ENCODE assay signal across 20 cellular contexts in the genomic region with DNA sequence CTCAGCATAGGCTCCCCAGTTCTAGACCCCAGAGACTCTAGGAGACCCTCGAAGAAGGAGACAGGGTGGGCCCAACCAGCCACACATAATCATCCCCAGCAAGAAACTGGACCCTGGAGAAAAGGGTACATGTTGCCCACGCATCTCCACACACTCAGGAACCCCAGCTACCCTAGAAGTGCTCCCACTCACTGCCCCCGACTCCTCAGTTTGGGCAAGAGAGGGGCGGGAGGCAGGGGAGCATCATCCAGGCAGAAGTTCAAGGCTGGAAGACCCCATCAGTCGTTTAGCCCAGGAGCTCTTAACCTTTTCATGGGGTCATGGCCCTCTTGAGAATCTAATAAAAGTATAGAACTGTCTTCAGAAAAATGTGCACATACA. TPM values are rescaled to one million over a fixed set of nuclear protein-coding genes. Genes with fewer than 3 reads are reported as not detected.
DNase-seq lines count a peak whose midpoint lies in the region; ATAC-seq and TF ChIP-seq lines count a peak whose summit lies in the region.
"Had no signal": no experiment of that assay in that cellular context is flagged by ENCODE, and none has a peak within 500 bp of the region (broad histone marks: within the 10 kb centered on the region; RNA-seq: fewer than 3 reads in every experiment).

No MANE protein-coding gene starts in this region.

- no peak for ATAC-seq in GM21515 (IDR thresholded peaks at IDR 0.05; ENCODE audit: unreplicated experiment)
- ATAC-seq: activated CD4-positive, alpha-beta T cell treated with anti-CD3 and anti-CD28 coated beads for 36 hours; sciatic nerve had no signal

- no peak for DNase-seq in CD8-positive, alpha-beta memory T cell
- DNase-seq in endothelial cell (ENCODE audit: low spot score) (no peak), neural crest cell (ENCODE audit: low read depth, low spot score) (no peak), HCEC 1CT (no peak), NOMO-1 treated with DMSO at 0.1 percent for 48 hours (lab: John Stamatoyannopoulos, UW; ENCODE audit: unreplicated experiment) (no peak)
- DNase-seq: activated CD4-positive, alpha-beta T cell treated with anti-CD3 and anti-CD28 coated beads for 36 hours; activated CD8-positive, alpha-beta memory T cell treated with anti-CD3 and anti-CD28 coated beads for 24 hours; activated T-cell treated with anti-CD3 and anti-CD28 coated beads, Interleukin-2, amount 50 U/mL, for 24 hours; amniotic stem cell; DND-41; mesenchymal stem cell; NCI-H1694 treated with DMSO at 0.1 percent for 48 hours; stimulated activated naive CD4-positive, alpha-beta T cell treated with Interleukin-2 at 50 U/mL for 16 hours; tibial artery had no signal

- H3K27ac ChIP-seq in BLaER1 treated with 17β-estradiol and CSF1 and Interleukin-3, amounts not matched to agents 10 nM and 100 nM = peak overlapping the region in 2 of 11 experiments; percentile 12 to 25; a peak in 2 of 22 replicates
- no peak overlapping the region for H3K27ac ChIP-seq in CD8-positive, alpha-beta memory T cell (ENCODE audit: low read depth, low read length)
- H3K27ac ChIP-seq: tibial artery had no signal

- H3K4me2 ChIP-seq in BLaER1 treated with 17β-estradiol and CSF1 and Interleukin-3, amounts not matched to agents 10 nM and 100 nM = peak overlapping the region; percentile 70 to 94 (median 84)

- H3K9ac ChIP-seq in BLaER1 treated with 17β-estradiol and CSF1 and Interleukin-3, amounts not matched to agents 10 nM and 100 nM = peak overlapping the region in 3 of 11 experiments; percentile 22 to 68 (median 56); a peak in 4 of 22 replicates

- peak overlapping the region in 3 of 10 experiments; percentile 56 to 86 (median 83); a peak in 5 of 20 replicates for H3K4me3 ChIP-seq in BLaER1 treated with 17β-estradiol and CSF1 and Interleukin-3, amounts not matched to agents 10 nM and 100 nM
- no peak overlapping the region for H3K4me3 ChIP-seq in CD8-positive, alpha-beta memory T cell (ENCODE audit: low read length)
- H3K4me3 ChIP-seq: tibial artery had no signal

- no peaks in the 10 kb centered on the region for H3K9me3 ChIP-seq in BLaER1 treated with 17β-estradiol and CSF1 and Interleukin-3, amounts not matched to agents 10 nM and 100 nM (replicated peaks in 1 of 11)
- H3K9me3 ChIP-seq in CD8-positive, alpha-beta memory T cell (ENCODE audit: low read length) = no peaks in the 10 kb centered on the region
- H3K9me3 ChIP-seq: Caco-2, tibial artery had no signal

- no peaks in the 10 kb centered on the region for H3K27me3 ChIP-seq in BLaER1 treated with 17β-estradiol and CSF1 and Interleukin-3, amounts not matched to agents 10 nM and 100 nM
- no peaks in the 10 kb centered on the region for H3K27me3 ChIP-seq in CD8-positive, alpha-beta memory T cell (ENCODE audit: insufficient read depth, low read length, poor library complexity, severe bottlenecking)
- H3K27me3 ChIP-seq: tibial artery had no signal

- H3K4me1 Mint-ChIP-seq in CD8-positive, alpha-beta memory T cell = peaks cover 0 to 16% (median 4%) of the 10 kb centered on the region in 3 donors
- H3K4me1 Mint-ChIP-seq in endothelial cell (ENCODE audit: unreplicated experiment) = peaks cover 37% of the 10 kb centered on the region
- H3K4me1 Mint-ChIP-seq in neural crest cell = peaks cover 17% of the 10 kb centered on the region

- no peaks in the 10 kb centered on the region for H3K27me3 Mint-ChIP-seq in CD8-positive, alpha-beta memory T cell
- H3K27me3 Mint-ChIP-seq in endothelial cell (ENCODE audit: unreplicated experiment) = peaks cover 17% of the 10 kb centered on the region
- H3K27me3 Mint-ChIP-seq in neural crest cell (ENCODE audit: low read depth) = peaks cover 27% of the 10 kb centered on the region

- peaks cover 0 to 19% (median 11%) of the 10 kb centered on the region in 11 experiments; a peak in 11 of 22 replicates for H4K20me1 ChIP-seq in BLaER1 treated with 17β-estradiol and CSF1 and Interleukin-3, amounts not matched to agents 10 nM and 100 nM

- H3K27ac Mint-ChIP-seq in CD8-positive, alpha-beta memory T cell = peak overlapping the region in 2 of 8 donors; percentile 50 to 51
- H3K27ac Mint-ChIP-seq in endothelial cell (ENCODE audit: unreplicated experiment) (peak overlapping the region; percentile 89), neural crest cell (ENCODE audit: unreplicated experiment) (no peak overlapping the region)
- H3K27ac Mint-ChIP-seq: activated CD4-positive, alpha-beta T cell treated with anti-CD3 and anti-CD28 coated beads for 36 hours; activated T-cell treated with anti-CD3 and anti-CD28 coated beads, Interleukin-2, amount 50 U/mL, for 24 hours; T-helper 1 cell treated with Interleukin-12 subunit alpha and Interleukin-12 subunit beta and Interleukin-4 antibody, amounts not matched to agents 30 μg/mL and 1 μg/mL, for 36 hours had no signal

- peaks cover 0 to 10% (median 7%) of the 10 kb centered on the region in 11 experiments; a peak in 12 of 22 replicates for H3K36me3 ChIP-seq in BLaER1 treated with 17β-estradiol and CSF1 and Interleukin-3, amounts not matched to agents 10 nM and 100 nM
- H3K36me3 ChIP-seq in CD8-positive, alpha-beta memory T cell (ENCODE audit: insufficient read depth, low read length) = no peaks in the 10 kb centered on the region
- H3K36me3 ChIP-seq: tibial artery had no signal

- H3K9me3 Mint-ChIP-seq in CD8-positive, alpha-beta memory T cell = no peaks in the 10 kb centered on the region
- H3K9me3 Mint-ChIP-seq in endothelial cell (ENCODE audit: unreplicated experiment) (no peaks in the 10 kb centered on the region), neural crest cell (no peaks in the 10 kb centered on the region)
- H3K9me3 Mint-ChIP-seq: activated T-cell treated with anti-CD3 and anti-CD28 coated beads, Interleukin-2, amount 50 U/mL, for 24 hours; T-helper 1 cell treated with Interleukin-12 subunit alpha and Interleukin-12 subunit beta and Interleukin-4 antibody, amounts not matched to agents 30 μg/mL and 1 μg/mL, for 36 hours had no signal

- H3K4me1 ChIP-seq in BLaER1 treated with 17β-estradiol and CSF1 and Interleukin-3, amounts not matched to agents 10 nM and 100 nM = peaks cover 44 to 64% (median 58%) of the 10 kb centered on the region in 10 experiments
- H3K4me1 ChIP-seq in CD8-positive, alpha-beta memory T cell (ENCODE audit: insufficient read depth, low read length) = peaks cover 7% of the 10 kb centered on the region
- H3K4me1 ChIP-seq: Caco-2 had no signal

- POLR2A ChIA-PET in CD8-positive, alpha-beta memory T cell (lab: Charles Lee) = no interaction called here

- CTCF ChIA-PET in CD8-positive, alpha-beta memory T cell (lab: Charles Lee) = no interaction called here

- H3K4me3 Mint-ChIP-seq in CD8-positive, alpha-beta memory T cell = peak overlapping the region in 5 of 7 donors; percentile 31 to 82 (median 44)
- H3K4me3 Mint-ChIP-seq in endothelial cell (ENCODE audit: unreplicated experiment) (peak overlapping the region; percentile 93), neural crest cell (peak overlapping the region; percentile 78)
- H3K4me3 Mint-ChIP-seq: activated CD4-positive, alpha-beta T cell treated with anti-CD3 and anti-CD28 coated beads for 36 hours; activated T-cell treated with anti-CD3 and anti-CD28 coated beads, Interleukin-2, amount 50 U/mL, for 24 hours had no signal

- TF ChIP-seq CTCF in endothelial cell (IDR thresholded peaks at IDR 0.05; ENCODE audit: unreplicated experiment) (no peak), neural crest cell (conservative IDR thresholded peaks at IDR 0.05) (no peak)

- no peaks in the 10 kb centered on the region for H3K36me3 Mint-ChIP-seq in CD8-positive, alpha-beta memory T cell
- H3K36me3 Mint-ChIP-seq in endothelial cell (ENCODE audit: low read depth, unreplicated experiment) (peaks cover 5% of the 10 kb centered on the region), neural crest cell (ENCODE audit: low read depth) (no peaks in the 10 kb centered on the region)

RNA-seq across cellular contexts. Expression of a gene that starts 1.8 kb away (rescaled TPM):
- under 1 TPM in 1 of 2 experiments, not detected in 1; 0.24 TPM for total RNA-seq in CD8-positive, alpha-beta memory T cell
- 1.3 TPM for polyA plus RNA-seq in CD8-positive, alpha-beta memory T cell
- total RNA-seq in endothelial cell (ENCODE audit: unreplicated experiment) (64.2 TPM), neural crest cell (1.9 and 2.3 TPM in 2 replicates)
- total RNA-seq: kidney epithelial cell had no signal

Comparison
In these comparisons a context has a peak if more than half of its experiments do, and no peak if none do; other contexts are left out.
1. RNA of a gene that starts 1.8 kb away (total RNA-seq): 64.2 TPM in endothelial cell (single experiment); 1.9 to 2.3 TPM in neural crest cell and 0.24 TPM in CD8-positive, alpha-beta memory T cell; every median in the first group is over 10 times any median in the second.
2. Peak in every context shown above with its lines, with median percentiles within 50 percentile points of each other: H3K4me3 Mint-ChIP-seq.